Comparison of ENCODE assay signal across 8 cellular contexts in the genomic region with DNA sequence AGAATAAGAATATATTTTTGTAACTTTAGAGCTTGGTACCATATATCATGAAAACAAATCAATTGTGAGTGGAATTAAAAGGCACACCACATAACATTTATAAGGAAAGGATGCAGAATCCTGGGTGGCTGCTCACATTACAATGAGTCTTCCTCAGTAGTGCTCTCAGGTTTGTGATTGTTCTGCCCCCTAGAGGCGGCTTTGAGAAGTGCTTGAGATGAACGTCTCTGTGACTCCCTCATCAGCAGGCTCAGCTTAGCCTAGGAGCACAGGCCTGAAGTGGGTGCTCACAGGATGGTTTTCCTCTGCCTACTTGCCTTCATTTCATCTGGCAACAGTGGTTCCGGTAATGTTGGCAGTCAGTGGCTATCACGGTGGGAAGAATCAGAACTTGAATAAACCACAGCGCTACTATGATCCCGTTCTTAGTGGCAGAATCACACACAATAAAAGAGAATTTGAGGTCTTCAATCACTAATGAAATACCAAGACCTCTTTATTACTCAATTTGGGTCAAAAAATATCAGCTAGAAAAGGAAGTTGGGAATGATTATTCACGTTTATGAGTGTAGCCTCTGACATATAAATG. TPM values are rescaled to one million over a fixed set of nuclear protein-coding genes. Genes with fewer than 3 reads are reported as not detected.
DNase-seq lines count a peak whose midpoint lies in the region; ATAC-seq and TF ChIP-seq lines count a peak whose summit lies in the region.

No MANE protein-coding gene starts in this region.

- H3K4me1 Mint-ChIP-seq in neural crest cell = no peaks in the 10 kb centered on the region

- H3K79me2 ChIP-seq in OCI-LY1 (ENCODE audit: insufficient read depth, low read length) (no peaks in the 10 kb centered on the region), fibroblast of lung (ENCODE audit: control insufficient read depth, insufficient read depth, low read length) (no peaks in the 10 kb centered on the region)

- no peaks in the 10 kb centered on the region for H3K27me3 Mint-ChIP-seq in neural crest cell (ENCODE audit: low read depth)

- no peak overlapping the region for H3K27ac ChIP-seq in OCI-LY1 (ENCODE audit: low read depth, low read length, poor library complexity, severe bottlenecking)
- H3K27ac ChIP-seq in fibroblast of lung (ENCODE audit: insufficient read depth, low read length) = no peak overlapping the region
- H3K27ac ChIP-seq in stomach = no peak overlapping the region

- intact Hi-C loops in stomach (cut with DNase I; ENCODE audit: low total_unique reads) = loop anchor here (5.0 kb wide), 1 partner anchor 165 kb away; no protein-coding TSS in a partner anchor

- DNase-seq in DMS79 treated with DMSO at 0.1 percent for 48 hours (lab: John Stamatoyannopoulos, UW) (peak; percentile 18), HT1080 (ENCODE audit: low read depth) (peak; percentile 80), activated T-cell treated with anti-CD3 and anti-CD28 coated beads for 48 hours (ENCODE audit: low read depth) (peak; percentile 64), fibroblast of lung (ENCODE audit: low read depth in 2 of 2) (peak; percentile 54 to 80), neural crest cell (ENCODE audit: low read depth, low spot score) (peak; percentile 87), stomach (peak; percentile 89)

- ATAC-seq in GM21526 (IDR thresholded peaks at IDR 0.05; ENCODE audit: low FRiP score, unreplicated experiment) = peak; percentile 98

- no peak for TF ChIP-seq POLR2A in stomach (IDR thresholded peaks at IDR 0.05)

- no peak overlapping the region for H3K4me3 Mint-ChIP-seq in neural crest cell

- no peaks in the 10 kb centered on the region; the same call in 1 of the 2 replicates for H3K27me3 ChIP-seq in OCI-LY1 (ENCODE audit: insufficient read depth, low read length)
- peaks cover 8% of the 10 kb centered on the region for H3K27me3 ChIP-seq in fibroblast of lung (ENCODE audit: control insufficient read depth, insufficient read depth, low read length)
- H3K27me3 ChIP-seq in stomach = peaks cover 0 to 7% (median 0%) of the 10 kb centered on the region in 3 donors

- WGBS in stomach, 5 donors = 35 to 36% (median 35%) methylated on average over 7 of the region's 7 CpGs

- H3K9ac ChIP-seq in OCI-LY1 (ENCODE audit: low read length) = no peak overlapping the region
- H3K9ac ChIP-seq in fibroblast of lung (ENCODE audit: insufficient read depth, low read length) = no peak overlapping the region

- no peak for TF ChIP-seq EP300 in stomach (IDR thresholded peaks at IDR 0.05)

- TF ChIP-seq CTCF in OCI-LY1 (IDR thresholded peaks at IDR 0.05; ENCODE audit: low read length) (peak; percentile 79), fibroblast of lung (conservative IDR thresholded peaks at IDR 0.05 in 1 of 2, IDR thresholded peaks at IDR 0.05 in 1 of 2; ENCODE audit: low read depth in 1 of 2, low read length in 2 of 2) (peak; percentile 93 to 96), neural crest cell (conservative IDR thresholded peaks at IDR 0.05) (peak; percentile 87), stomach (IDR thresholded peaks at IDR 0.05) (peak in 5 of 7 experiments; percentile 71 to 87 (median 77))

- H3K9me2 ChIP-seq in OCI-LY1 (ENCODE audit: low read depth, low read length) = no peaks in the 10 kb centered on the region

- H3K4me1 ChIP-seq in OCI-LY1 (ENCODE audit: insufficient read depth, low read length, severe bottlenecking) (no peaks in the 10 kb centered on the region), fibroblast of lung (ENCODE audit: control insufficient read depth, extremely low read depth, insufficient read depth, low read length) (no peaks in the 10 kb centered on the region), stomach (peaks cover 0 to 19% (median 18%) of the 10 kb centered on the region in 4 donors)

- H3K9me3 Mint-ChIP-seq in neural crest cell = peaks cover 9% of the 10 kb centered on the region

- H3K27ac Mint-ChIP-seq in neural crest cell (ENCODE audit: unreplicated experiment) = no peak overlapping the region

- H2AFZ ChIP-seq in OCI-LY1 (ENCODE audit: low read length) (no peak overlapping the region), fibroblast of lung (ENCODE audit: low read length) (no peak overlapping the region)

- no peak overlapping the region for H3K4me2 ChIP-seq in OCI-LY1 (ENCODE audit: low read length)
- no peak overlapping the region for H3K4me2 ChIP-seq in fibroblast of lung (ENCODE audit: extremely low read depth, insufficient read depth, low read length)

- H4K20me1 ChIP-seq in OCI-LY1 (ENCODE audit: insufficient read depth, low read length) = no peaks in the 10 kb centered on the region
- H4K20me1 ChIP-seq in fibroblast of lung (ENCODE audit: control insufficient read depth, extremely low read depth, insufficient read depth, low read length) = no peaks in the 10 kb centered on the region

- H3K4me3 ChIP-seq in OCI-LY1 (ENCODE audit: low read depth, low read length, poor library complexity, severe bottlenecking) (no peak overlapping the region), fibroblast of lung (replicated peaks in 1 of 4; ENCODE audit: control extremely low read depth in 1 of 4, insufficient read depth in 1 of 4, low read depth in 3 of 4, low read length in 4 of 4) (no peak overlapping the region), stomach (no peak overlapping the region)

- H3K36me3 ChIP-seq in OCI-LY1 (ENCODE audit: insufficient read depth, low read length) (no peaks in the 10 kb centered on the region), fibroblast of lung (ENCODE audit: control insufficient read depth, insufficient read depth, low read length) (no peaks in the 10 kb centered on the region), stomach (no peaks in the 10 kb centered on the region)

- H3K9me3 ChIP-seq in OCI-LY1 (ENCODE audit: low read length) (no peaks in the 10 kb centered on the region), fibroblast of lung (ENCODE audit: control insufficient read depth, insufficient read depth, low read depth, low read length) (no peaks in the 10 kb centered on the region), stomach (peaks cover 0 to 13% (median 8%) of the 10 kb centered on the region in 4 donors)

- H3F3A ChIP-seq in OCI-LY1 (ENCODE audit: insufficient read depth, low read length) = no peaks in the 10 kb centered on the region

- H3K36me3 Mint-ChIP-seq in neural crest cell (ENCODE audit: low read depth) = peaks cover 9% of the 10 kb centered on the region

RNA-seq across cellular contexts. Expression of a gene that starts 38.1 kb away (rescaled TPM):
- total RNA-seq in HT1080 (2014; rRNA removed; shearing (Covaris generic)) = 22.1 and 29.3 TPM in 2 replicates
- polyA plus RNA-seq in HT1080 (2015; cell fraction: cytosol; rRNA removed) = 26.7 and 37.5 TPM in 2 replicates
- 31.1 and 36.9 TPM in 2 replicates for polyA plus RNA-seq in HT1080 (2015; cell fraction: nucleus; rRNA removed)
- total RNA-seq in fibroblast of lung = 1.3 and 1.5 TPM in 2 replicates
- polyA plus RNA-seq in fibroblast of lung = 2.5 and 5.2 TPM in 2 replicates
- polyA plus RNA-seq in fibroblast of lung (2012) = 3.0 and 4.4 TPM in 2 replicates
- 0.98 and 2.0 TPM in 2 replicates for polyA minus RNA-seq in fibroblast of lung (ENCODE audit: low replicate concordance)
- total RNA-seq in neural crest cell = 40.0 and 43.4 TPM in 2 replicates
- 1 to 10 TPM in 2 of 5 donors, under 1 TPM in 2, not detected in 1; 0.45 to 8.4 (median 1.7) TPM for total RNA-seq in stomach
- 1 to 10 TPM in 2 of 3 donors, under 1 TPM in 1; 0.92 to 2.0 (median 1.3) TPM for polyA plus RNA-seq in stomach

RNA-seq across cellular contexts. Expression of a gene that starts 38.2 kb away (rescaled TPM):
- not detected in 2 replicates for total RNA-seq in HT1080 (2014; rRNA removed; shearing (Covaris generic))
- not detected in 2 replicates for polyA plus RNA-seq in HT1080 (2015; cell fraction: cytosol; rRNA removed)
- polyA plus RNA-seq in HT1080 (2015; cell fraction: nucleus; rRNA removed) = 0.17 TPM in 1 of 2 replicates, not detected in the other
- under 0.01 TPM in 1 of 2 replicates, not detected in the other for total RNA-seq in fibroblast of lung
- polyA plus RNA-seq in fibroblast of lung = 0.06 TPM in 1 of 2 replicates, not detected in the other
- not detected in 2 replicates for polyA plus RNA-seq in fibroblast of lung (2012)
- not detected in 2 replicates for polyA minus RNA-seq in fibroblast of lung (ENCODE audit: low replicate concordance)
- not detected in 2 replicates for total RNA-seq in neural crest cell
- not detected for total RNA-seq in stomach
- polyA plus RNA-seq in stomach = not detected

Comparison
In these comparisons a context has a peak if more than half of its experiments do, and no peak if none do; other contexts are left out.
1. DNase-seq: peak in every context shown above with its lines; median percentile 89 in stomach; 87 in neural crest cell; 80 in HT1080; 67 in fibroblast of lung; 64 in activated T-cell treated with anti-CD3 and anti-CD28 coated beads for 48 hours; 18 in DMS79 treated with DMSO at 0.1 percent for 48 hours.